17 cellular contexts compared by ENCODE assay signal in genomic region chr16:2299121-2299914, GRCh38. TPM values are rescaled to one million over a fixed set of nuclear protein-coding genes. Genes with fewer than 3 reads are reported as not detected.
DNase-seq lines count a peak whose midpoint lies in the region; ATAC-seq and TF ChIP-seq lines count a peak whose summit lies in the region.
"Had no signal": no experiment of that assay in that cellular context is flagged by ENCODE, and none has a peak within 500 bp of the region (broad histone marks: within the 10 kb centered on the region; RNA-seq: fewer than 3 reads in every experiment).

No MANE protein-coding gene starts in this region.

- H4K8ac ChIP-seq in neuronal stem cell (ENCODE audit: low read depth, low read length), result no peak overlapping the region

- no CpG with 5 or more reads among the region's 31 CpGs for WGBS in neuronal stem cell (ENCODE audit: extremely low coverage in 2 of 2, insufficient read length in 2 of 2, insufficient replicate concordance in 1 of 2), 2 donors
- WGBS in ovary, 3 donors, result 77 to 81% (median 80%) methylated on average over 31 of the region's 31 CpGs

- H2BK5ac ChIP-seq in neuronal stem cell (ENCODE audit: low read length), result no peak overlapping the region

- no peaks in the 10 kb centered on the region for H3K36me3 Mint-ChIP-seq in natural killer cell treated with Interleukin-12 subunit alpha and Interleukin-12 subunit beta and Interleukin-15 and Interleukin-18, amount 100 ng/mL, for 72 hours
- H3K36me3 Mint-ChIP-seq in natural killer cell, result no peaks in the 10 kb centered on the region

- no peak overlapping the region for H3K4me3 ChIP-seq in neuronal stem cell (ENCODE audit: low read length in 2 of 2)
- no peak overlapping the region for H3K4me3 ChIP-seq in SJCRH30
- H3K4me3 ChIP-seq in ovary, result no peak overlapping the region
- H3K4me3 ChIP-seq: GM12878 had no signal

- ATAC-seq in natural killer cell treated with Interleukin-12 subunit alpha and Interleukin-12 subunit beta and Interleukin-15 and Interleukin-18, amount 100 ng/mL, for 72 hours, result no peak
- no peak for ATAC-seq in natural killer cell
- ATAC-seq: GM12878 had no signal

- DNase-seq in natural killer cell treated with Interleukin-12 subunit alpha and Interleukin-12 subunit beta and Interleukin-15 and Interleukin-18, amount 100 ng/mL, for 72 hours (ENCODE audit: low spot score), result peak; percentile 60
- DNase-seq in natural killer cell (no peak), RPMI8226 (peak; percentile 20), neuronal stem cell (ENCODE audit: low spot score) (no peak), SJCRH30 (no peak), ovary (no peak), NCI-H446 (lab: John Stamatoyannopoulos, UW) (no peak)
- DNase-seq: 8988T; ACHN; C1 segment of cervical spinal cord; Calu3; CD4-positive, alpha-beta T cell; DMS 273 treated with DMSO at 0.1 percent for 48 hours; GOT3; HCEC 1CT; HFFc6 had no signal

- no peaks in the 10 kb centered on the region for H3K9me3 Mint-ChIP-seq in natural killer cell treated with Interleukin-12 subunit alpha and Interleukin-12 subunit beta and Interleukin-15 and Interleukin-18, amount 100 ng/mL, for 72 hours
- no peaks in the 10 kb centered on the region for H3K9me3 Mint-ChIP-seq in natural killer cell
- H3K9me3 Mint-ChIP-seq: CD4-positive, alpha-beta T cell; HFFc6 had no signal

- no peak overlapping the region for H3K4me2 ChIP-seq in neuronal stem cell (ENCODE audit: insufficient read depth, low read length, poor library complexity, severe bottlenecking)

- TF ChIP-seq CTCF in natural killer cell (IDR thresholded peaks at IDR 0.05) (no peak), ovary (IDR thresholded peaks at IDR 0.05) (no peak)

- H3K14ac ChIP-seq in neuronal stem cell (ENCODE audit: low read length), result no peak overlapping the region

- H3K4ac ChIP-seq in neuronal stem cell (ENCODE audit: low read length), result no peak overlapping the region

- no peaks in the 10 kb centered on the region for H3K27me3 Mint-ChIP-seq in natural killer cell treated with Interleukin-12 subunit alpha and Interleukin-12 subunit beta and Interleukin-15 and Interleukin-18, amount 100 ng/mL, for 72 hours
- H3K27me3 Mint-ChIP-seq in natural killer cell (ENCODE audit: low read depth in 2 of 2), result no peaks in the 10 kb centered on the region
- H3K27me3 Mint-ChIP-seq: CD4-positive, alpha-beta T cell had no signal

- peak overlapping the region; percentile 85 for H4K91ac ChIP-seq in neuronal stem cell (ENCODE audit: low read depth, low read length, poor library complexity)

- intact Hi-C loops in natural killer cell (cut with micrococcal nuclease) (no loop called here), ovary (cut with DNase I) (no loop called here)

- peak overlapping the region; percentile 51 for H3K18ac ChIP-seq in neuronal stem cell (ENCODE audit: low read length)

- H2BK12ac ChIP-seq in neuronal stem cell (ENCODE audit: low read length), result no peak overlapping the region

- no peak overlapping the region for H3K9ac ChIP-seq in neuronal stem cell (ENCODE audit: low read depth, low read length, poor library complexity)

- H2BK15ac ChIP-seq in neuronal stem cell (ENCODE audit: low read length), result no peak overlapping the region

- no peak overlapping the region for H3K4me3 Mint-ChIP-seq in natural killer cell treated with Interleukin-12 subunit alpha and Interleukin-12 subunit beta and Interleukin-15 and Interleukin-18, amount 100 ng/mL, for 72 hours
- H3K4me3 Mint-ChIP-seq in natural killer cell, result no peak overlapping the region
- H3K4me3 Mint-ChIP-seq: CD4-positive, alpha-beta T cell; HFFc6 had no signal

- H2BK120ac ChIP-seq in neuronal stem cell (ENCODE audit: low read depth, low read length), result peak overlapping the region; percentile 67

- H3K27me3 ChIP-seq in neuronal stem cell (ENCODE audit: control insufficient read depth in 3 of 3, insufficient read depth in 3 of 3, low read depth in 1 of 3, low read length in 3 of 3) (no peaks in the 10 kb centered on the region), SJCRH30 (peaks cover 10% of the 10 kb centered on the region; the same call in 1 of the 2 replicates), ovary (no peaks in the 10 kb centered on the region)

- no peak overlapping the region for H2AFZ ChIP-seq in neuronal stem cell (ENCODE audit: low read length)

- peaks cover 0 to 16% of the 10 kb centered on the region in 2 donors for H3K4me1 Mint-ChIP-seq in natural killer cell treated with Interleukin-12 subunit alpha and Interleukin-12 subunit beta and Interleukin-15 and Interleukin-18, amount 100 ng/mL, for 72 hours (ENCODE audit: low read depth in 2 of 2)
- H3K4me1 Mint-ChIP-seq in natural killer cell, result peaks cover 7 to 16% of the 10 kb centered on the region in 2 donors

- TF ChIP-seq EP300 in ovary (IDR thresholded peaks at IDR 0.05), result no peak

- no peak for TF ChIP-seq POLR2A in ovary (IDR thresholded peaks at IDR 0.05)

- H3K27ac Mint-ChIP-seq in natural killer cell treated with Interleukin-12 subunit alpha and Interleukin-12 subunit beta and Interleukin-15 and Interleukin-18, amount 100 ng/mL, for 72 hours, result no peak overlapping the region
- no peak overlapping the region for H3K27ac Mint-ChIP-seq in natural killer cell
- H3K27ac Mint-ChIP-seq: CD4-positive, alpha-beta T cell; HFFc6 had no signal

- peak overlapping the region; percentile 67 for H3K23ac ChIP-seq in neuronal stem cell (ENCODE audit: low read depth, low read length, poor library complexity)

- H3K27ac ChIP-seq in neuronal stem cell (replicated peaks; ENCODE audit: low read length) (no peak overlapping the region), SJCRH30 (no peak overlapping the region), ovary (no peak overlapping the region)

- no peaks in the 10 kb centered on the region for H3K79me1 ChIP-seq in neuronal stem cell (ENCODE audit: low read depth, low read length)

- no peak overlapping the region for H2AK5ac ChIP-seq in neuronal stem cell (ENCODE audit: low read depth, low read length)

- H3K9me3 ChIP-seq in neuronal stem cell (replicated peaks in 1 of 2; ENCODE audit: control insufficient read depth in 2 of 2, insufficient read depth in 1 of 2, low read depth in 1 of 2, low read length in 2 of 2) (peaks cover 0 to 5% of the 10 kb centered on the region in 2 donors), SJCRH30 (replicated peaks) (no peaks in the 10 kb centered on the region), ovary (no peaks in the 10 kb centered on the region)

- H3K4me1 ChIP-seq in neuronal stem cell (ENCODE audit: control insufficient read depth in 2 of 2, insufficient read depth in 1 of 2, low read depth in 1 of 2, low read length in 2 of 2) (no peaks in the 10 kb centered on the region), SJCRH30 (no peaks in the 10 kb centered on the region), ovary (ENCODE audit: insufficient read depth) (peaks cover 2% of the 10 kb centered on the region)

- H3K36me3 ChIP-seq in neuronal stem cell (replicated peaks in 1 of 2; ENCODE audit: control insufficient read depth in 2 of 2, insufficient read depth in 2 of 2, low read length in 2 of 2) (peaks cover 0 to 15% of the 10 kb centered on the region in 2 donors), SJCRH30 (no peaks in the 10 kb centered on the region), ovary (no peaks in the 10 kb centered on the region)

RNA-seq across cellular contexts. Expression of gene RNPS1, which starts 31.4 kb away (rescaled TPM):
- total RNA-seq in natural killer cell treated with Interleukin-12 subunit alpha and Interleukin-12 subunit beta and Interleukin-15 and Interleukin-18, amount 100 ng/mL, for 72 hours, result 100 to 1,000 TPM; 256 to 334 TPM
- total RNA-seq in natural killer cell, result 100 to 1,000 TPM; 269 to 284 (median 273) TPM
- polyA plus RNA-seq in neuronal stem cell (2013, experiment 1 of 2), result 350 TPM
- 344 TPM for polyA plus RNA-seq in neuronal stem cell (2013, experiment 2 of 2)
- total RNA-seq in SJCRH30 (2014; rRNA removed; shearing (Covaris generic)), result 308 and 310 TPM in 2 replicates
- total RNA-seq in ovary, result 100 to 1,000 TPM in 6 of 7 donors, 10 to 100 TPM in 1; 78.0 to 172 (median 153) TPM
- polyA plus RNA-seq in ovary, result 100 to 1,000 TPM in 1 of 2 donors, 10 to 100 TPM in 1; 85.2 to 138 TPM

RNA-seq across cellular contexts. Expression of gene ABCA3, which starts 41.2 kb away (rescaled TPM):
- 10 to 100 TPM in 1 of 2 donors, 1 to 10 TPM in 1; 7.3 to 14.9 TPM for total RNA-seq in natural killer cell treated with Interleukin-12 subunit alpha and Interleukin-12 subunit beta and Interleukin-15 and Interleukin-18, amount 100 ng/mL, for 72 hours
- 10 to 100 TPM; 12.2 to 17.5 (median 16.6) TPM for total RNA-seq in natural killer cell
- 10.2 TPM for polyA plus RNA-seq in neuronal stem cell (2013, experiment 1 of 2)
- 10.1 TPM for polyA plus RNA-seq in neuronal stem cell (2013, experiment 2 of 2)
- total RNA-seq in SJCRH30 (2014; rRNA removed; shearing (Covaris generic)), result 0.10 TPM in 2 replicates
- 10 to 100 TPM in 2 of 7 donors, 1 to 10 TPM in 5; 2.0 to 11.3 (median 6.9) TPM for total RNA-seq in ovary
- polyA plus RNA-seq in ovary, result 1 to 10 TPM; 2.7 to 6.9 TPM

RNA-seq across cellular contexts. Expression of gene ECI1, which starts 47.9 kb away (rescaled TPM):
- total RNA-seq in natural killer cell treated with Interleukin-12 subunit alpha and Interleukin-12 subunit beta and Interleukin-15 and Interleukin-18, amount 100 ng/mL, for 72 hours, result 10 to 100 TPM; 29.1 to 51.1 TPM
- total RNA-seq in natural killer cell, result 10 to 100 TPM; 14.6 to 19.2 (median 19.0) TPM
- polyA plus RNA-seq in neuronal stem cell (2013, experiment 1 of 2), result 58.4 TPM
- polyA plus RNA-seq in neuronal stem cell (2013, experiment 2 of 2), result 57.0 TPM
- total RNA-seq in SJCRH30 (2014; rRNA removed; shearing (Covaris generic)), result 25.0 and 27.0 TPM in 2 replicates
- 10 to 100 TPM; 39.0 to 66.3 (median 51.3) TPM for total RNA-seq in ovary
- 10 to 100 TPM in 1 of 2 donors, 1 to 10 TPM in 1; 3.1 to 48.1 TPM for polyA plus RNA-seq in ovary

Comparison
In these comparisons a context has a peak if more than half of its experiments do, and no peak if none do; other contexts are left out.
1. DNase-seq: peak in natural killer cell treated with Interleukin-12 subunit alpha and Interleukin-12 subunit beta and Interleukin-15 and Interleukin-18, amount 100 ng/mL, for 72 hours (single experiment) and RPMI8226 (single experiment); none in natural killer cell (single experiment), neuronal stem cell (single experiment), SJCRH30 (0 of 2), ovary (0 of 5) and NCI-H446 (0 of 2).